In genomic region chr3:37173806-37174205, GRCh38 we compare ENCODE assay signal across 11 cellular contexts. TPM values are rescaled to one million over a fixed set of nuclear protein-coding genes. Genes with fewer than 3 reads are reported as not detected.
A peak's percentile ranks its signal among the peaks of the same experiment; 100 is the strongest.
DNase-seq lines count a peak whose midpoint lies in the region; ATAC-seq, FAIRE-seq and TF ChIP-seq lines count a peak whose summit lies in the region.
"Had no signal": no experiment of that assay in that cellular context is flagged by ENCODE, and none has a peak within 500 bp of the region (broad histone marks: within the 10 kb centered on the region; RNA-seq: fewer than 3 reads in every experiment).

No MANE protein-coding gene starts in this region.

- H3K27ac ChIP-seq in right cardiac atrium (ENCODE audit: low read length): no peak overlapping the region
- H3K27ac ChIP-seq in skin epidermis: peak overlapping the region in 13 of 21 experiments; percentile 6 to 99 (median 58)

- TF ChIP-seq CTCF in WTC11 (IDR thresholded peaks at IDR 0.05): no peak

- H3K27me3 ChIP-seq in right cardiac atrium (ENCODE audit: control insufficient read depth, insufficient read depth): no peaks in the 10 kb centered on the region
- H3K27me3 ChIP-seq: body of pancreas had no signal

- 24% methylated on average over 3 of the region's 3 CpGs for WGBS in right cardiac atrium

- H3K4me3 Mint-ChIP-seq in WTC11: 0 out of 2 replicates have a peak overlapping the region, but pooled peaks have one; percentile 5

- H3K4me1 ChIP-seq in right cardiac atrium (ENCODE audit: control insufficient read depth, insufficient read depth, low read length): no peaks in the 10 kb centered on the region

- no peaks in the 10 kb centered on the region for H3K27me3 Mint-ChIP-seq in WTC11 (ENCODE audit: low read depth)
- H3K27me3 Mint-ChIP-seq: activated CD4-positive, alpha-beta T cell treated with anti-CD3 and anti-CD28 coated beads, Interleukin-2, amount 10 ng/mL, durations not matched to agents 24 days and 14 days had no signal

- H3K4me3 ChIP-seq in right cardiac atrium (ENCODE audit: low read length) (peak overlapping the region; percentile 27), skin epidermis (peak overlapping the region in 2 of 7 experiments; percentile 95 to 99)

- DNase-seq in GM12891 (ENCODE audit: insufficient read length, low spot score) (no peak), WTC11 (ENCODE audit: low spot score) (no peak), right cardiac atrium (no peak), HUDEP-2 (lab: John Stamatoyannopoulos, UW; ENCODE audit: unreplicated experiment in 76 of 76) (no peak), NCI-H510A treated with DMSO at 0.1 percent for 48 hours (lab: John Stamatoyannopoulos, UW) (no peak), COR-L47 (lab: John Stamatoyannopoulos, UW) (no peak)
- DNase-seq: activated CD4-positive, alpha-beta T cell treated with anti-CD3 and anti-CD28 coated beads, Interleukin-2, amount 10 ng/mL, durations not matched to agents 24 days and 14 days; body of pancreas; NCI-H1092 treated with DMSO at 0.1 percent for 48 hours; retina had no signal

- no peaks in the 10 kb centered on the region for H3K36me3 Mint-ChIP-seq in WTC11

- FAIRE-seq in GM12891 (lab: Jason Lieb, UNC): no peak

- H3K9me3 ChIP-seq in right cardiac atrium (ENCODE audit: control insufficient read depth, low read length): no peaks in the 10 kb centered on the region
- H3K9me3 ChIP-seq: body of pancreas had no signal

- no peak for TF ChIP-seq POLR2A in GM12891 (IDR thresholded peaks at IDR 0.05; ENCODE audit: low read depth, low read length)

- intact Hi-C loops in right cardiac atrium (cut with DNase I): no loop called here

- CTCF ChIA-PET in WTC11 (lab: Charles Lee): interaction anchor here (0.8 kb wide), 1 partner anchor 96 kb away, joined by 3 read pairs; no protein-coding TSS in a partner anchor

- H3K27ac Mint-ChIP-seq in WTC11: no peak overlapping the region; the same call in 1 of the 2 replicates

- POLR2A ChIA-PET in WTC11 (lab: Charles Lee): no interaction called here

- no peak for ATAC-seq in WTC11
- no peak for ATAC-seq in right cardiac atrium
- ATAC-seq: body of pancreas had no signal

- H3K4me1 Mint-ChIP-seq in WTC11: peaks cover 29% of the 10 kb centered on the region

- H3K9me3 Mint-ChIP-seq in WTC11: no peaks in the 10 kb centered on the region
- H3K9me3 Mint-ChIP-seq: activated CD4-positive, alpha-beta T cell treated with anti-CD3 and anti-CD28 coated beads, Interleukin-2, amount 10 ng/mL, durations not matched to agents 24 days and 14 days had no signal

TF ChIP-seq in GM12891, 5 proteins besides CTCF, POLR2A, EP300 and RAD21:
- TF ChIP-seq SPI1 (IDR thresholded peaks at IDR 0.05; ENCODE audit: low read depth, low read length) (peak; percentile 30; the same call in 1 of the 2 replicates), PAX5 (IDR thresholded peaks at IDR 0.05; ENCODE audit: insufficient read depth, low read length, severe bottlenecking) (no peak)

TF ChIP-seq in WTC11, 78 proteins besides CTCF, POLR2A, EP300 and RAD21:
- TF ChIP-seq E2F4 (CRISPR knock-in tag; IDR thresholded peaks at IDR 0.05; ENCODE audit: borderline replicate concordance, low read depth) (no peak), MXD4 (CRISPR knock-in tag; IDR thresholded peaks at IDR 0.05; ENCODE audit: borderline replicate concordance) (no peak), FOXP1 (CRISPR knock-in tag; IDR thresholded peaks at IDR 0.05; ENCODE audit: borderline replicate concordance) (no peak), PRRX2 (CRISPR knock-in tag; IDR thresholded peaks at IDR 0.05) (no peak), AR (CRISPR knock-in tag; IDR thresholded peaks at IDR 0.05) (no peak), ZNF416 (CRISPR knock-in tag; IDR thresholded peaks at IDR 0.05) (no peak), SMAD3 (CRISPR knock-in tag; IDR thresholded peaks at IDR 0.05; ENCODE audit: borderline replicate concordance) (no peak)

RNA-seq across cellular contexts. Expression of gene LRRFIP2, which starts 0.6 kb away (rescaled TPM):
- 15.5 TPM for polyA plus RNA-seq in GM12891 (2012; ENCODE audit: low read depth, missing spikeins)
- 23.7 to 24.6 TPM (median 23.7 TPM) in 3 replicates for total RNA-seq in WTC11 (2021)
- total RNA-seq in right cardiac atrium: 100 to 1,000 TPM; 154 to 168 (median 162) TPM
- 88.9 TPM for polyA plus RNA-seq in right cardiac atrium
